ENCODE assay signal across 24 cellular contexts in genomic region chr6:154991207-154991606, GRCh38. TPM values are rescaled to one million over a fixed set of nuclear protein-coding genes. Genes with fewer than 3 reads are reported as not detected.
DNase-seq lines count a peak whose midpoint lies in the region; ATAC-seq, FAIRE-seq and TF ChIP-seq lines count a peak whose summit lies in the region.
"Had no signal": no experiment of that assay in that cellular context is flagged by ENCODE, and none has a peak within 500 bp of the region (broad histone marks: within the 10 kb centered on the region; RNA-seq: fewer than 3 reads in every experiment).

No MANE protein-coding gene starts in this region.

- peaks cover 4% of the 10 kb centered on the region for H3K36me3 Mint-ChIP-seq in neural crest cell (ENCODE audit: low read depth)
- H3K36me3 Mint-ChIP-seq: CD8-positive, alpha-beta T cell had no signal

- H3K4me3 Mint-ChIP-seq in neural crest cell = peak overlapping the region; percentile 5
- H3K4me3 Mint-ChIP-seq: CD8-positive, alpha-beta T cell had no signal

- no peak overlapping the region for H3K27ac Mint-ChIP-seq in neural crest cell (ENCODE audit: unreplicated experiment)
- H3K27ac Mint-ChIP-seq: CD8-positive, alpha-beta T cell had no signal

- TF ChIP-seq CTCF in RWPE1 (conservative IDR thresholded peaks at IDR 0.05; ENCODE audit: low read depth) = no peak
- TF ChIP-seq CTCF in bronchial epithelial cell (IDR thresholded peaks at IDR 0.05; ENCODE audit: insufficient read depth, low read length, severe bottlenecking) = no peak
- no peak for TF ChIP-seq CTCF in neural crest cell (conservative IDR thresholded peaks at IDR 0.05)

- CTCF ChIA-PET in RWPE1 (lab: Yijun Ruan, JAX) = no interaction called here

- peaks cover 4% of the 10 kb centered on the region for H3K9me3 Mint-ChIP-seq in neural crest cell

- H3K27ac ChIP-seq in RWPE1 = no peak overlapping the region
- H3K27ac ChIP-seq: SK-N-MC had no signal

- no peak for FAIRE-seq in bronchial epithelial cell (lab: Jason Lieb, UNC)
- FAIRE-seq: HTR-8/SVneo had no signal

- peaks cover 4% of the 10 kb centered on the region for H3K4me1 Mint-ChIP-seq in neural crest cell

- peak; percentile 21 for DNase-seq in EL
- DNase-seq in RWPE1 (ENCODE audit: low spot score) = peak; percentile 47
- peak; percentile 48 for DNase-seq in bronchial epithelial cell (ENCODE audit: low read depth)
- DNase-seq in neural crest cell (ENCODE audit: low read depth, low spot score) = no peak
- DNase-seq in RKO (ENCODE audit: low spot score) = no peak
- DNase-seq: AML-193; C1 segment of cervical spinal cord; CD8-positive, alpha-beta T cell; DMS153; GF-D8; IMR-90; Karpas-422; NCI-H1048; NCI-H1417 treated with DMSO at 0.1 percent for 48 hours; NCI-H187; NCI-H446 treated with DMSO at 0.1 percent for 48 hours; NCI-H526 treated with DMSO at 0.1 percent for 48 hours; SHP77 treated with DMSO at 0.1 percent for 48 hours; SW 1271 had no signal

- no peak overlapping the region for H3K4me3 ChIP-seq in bronchial epithelial cell (ENCODE audit: low read depth, low read length)
- H3K4me3 ChIP-seq: HAP-1, SK-N-MC had no signal

- H3K27me3 ChIP-seq in bronchial epithelial cell (ENCODE audit: control insufficient read depth, insufficient read depth, low read length) = peaks cover 2% of the 10 kb centered on the region

- peaks cover 9% of the 10 kb centered on the region for H3K27me3 Mint-ChIP-seq in neural crest cell (ENCODE audit: low read depth)

- ATAC-seq in GM19395 (IDR thresholded peaks at IDR 0.05; ENCODE audit: unreplicated experiment) (no peak), HG03354 (IDR thresholded peaks at IDR 0.05; ENCODE audit: poor library complexity, severe bottlenecking, unreplicated experiment) (no peak)
- ATAC-seq: CD8-positive, alpha-beta T cell had no signal

- POLR2A ChIA-PET in RWPE1 (lab: Yijun Ruan, JAX; ENCODE audit: low non-redundant PET) = no interaction called here

- H3K36me3 ChIP-seq in bronchial epithelial cell (ENCODE audit: control insufficient read depth, insufficient read depth, low read length) = no peaks in the 10 kb centered on the region
- H3K36me3 ChIP-seq: HAP-1 had no signal

RNA-seq across cellular contexts. Expression of gene TIAM2, which starts 3.9 kb away (rescaled TPM):
- total RNA-seq in bronchial epithelial cell (2.4 and 2.6 TPM in 2 replicates), neural crest cell (33.5 and 36.8 TPM in 2 replicates)

Comparison
In these comparisons a context has a peak if more than half of its experiments do, and no peak if none do; other contexts are left out.
1. DNase-seq: peak in EL (single experiment), RWPE1 (single experiment) and bronchial epithelial cell (single experiment); none in neural crest cell (single experiment) and RKO (single experiment).